1 cellular context compared by ENCODE assay signal in genomic region chr19:45668342-45668871, GRCh38.
A peak's percentile ranks its signal among the peaks of the same experiment; 100 is the strongest.
TF ChIP-seq lines count a peak whose summit lies in the region.

No MANE protein-coding gene starts in this region.

TF ChIP-seq in H1, 55 proteins besides CTCF, POLR2A, EP300 and RAD21:
- peak; percentile 61 for TF ChIP-seq EZH2 (IDR thresholded peaks at IDR 0.05; ENCODE audit: low read depth, low read length, severe bottlenecking)
- TF ChIP-seq RNF2 (IDR thresholded peaks at IDR 0.05; ENCODE audit: borderline replicate concordance, low read depth, low read length, missing control alignments, poor library complexity, severe bottlenecking): no peak
- TF ChIP-seq HDAC6 (IDR thresholded peaks at IDR 0.05; ENCODE audit: low read depth, low read length): no peak
